Comparison of ENCODE assay signal across 15 cellular contexts in the genomic region with DNA sequence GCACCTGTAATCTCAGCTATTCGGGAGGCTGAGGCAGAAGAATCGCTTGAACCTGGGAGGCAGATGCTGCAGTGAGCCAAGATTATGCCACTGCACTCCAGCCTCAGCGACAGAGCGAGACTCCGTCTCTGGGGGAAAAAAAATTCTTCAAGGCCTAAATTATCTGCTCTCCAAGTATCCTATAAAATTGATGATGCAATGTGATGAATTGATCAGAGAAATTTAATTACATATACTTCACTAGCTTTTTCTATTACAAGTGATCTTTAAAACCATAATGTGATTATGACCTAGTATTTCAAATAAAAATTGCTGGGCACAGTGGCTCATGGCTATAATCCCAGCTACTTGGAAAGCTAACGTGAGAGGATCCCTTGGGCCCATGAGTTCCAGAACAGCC. TPM values are rescaled to one million over a fixed set of nuclear protein-coding genes. Genes with fewer than 3 reads are reported as not detected.
DNase-seq lines count a peak whose midpoint lies in the region; ATAC-seq and TF ChIP-seq lines count a peak whose summit lies in the region.
"Had no signal": no experiment of that assay in that cellular context is flagged by ENCODE, and none has a peak within 500 bp of the region (broad histone marks: within the 10 kb centered on the region; RNA-seq: fewer than 3 reads in every experiment).

No MANE protein-coding gene starts in this region.

- no peak overlapping the region for H3K9ac ChIP-seq in DND-41 (ENCODE audit: low read depth, low read length)

- DNase-seq in CD4-positive, alpha-beta memory T cell, result no peak
- DNase-seq in DND-41 (no peak), T-helper 17 cell (no peak), H7 (no peak), left colon (no peak)
- no peak for DNase-seq in activated T-cell treated with anti-CD3 and anti-CD28 coated beads, Interleukin-2, amount 50 U/mL, for 72 hours
- DNase-seq: 8988T; C1 segment of cervical spinal cord; Caco-2; CD8-positive, alpha-beta T cell; DMS 273 treated with DMSO at 0.1 percent for 48 hours; DMS79; GF-D8; GOT3; HCEC 1CT had no signal

- H3K27ac Mint-ChIP-seq in CD4-positive, alpha-beta memory T cell, result peak overlapping the region in 4 of 7 donors; percentile 7 to 77 (median 20)
- H3K27ac Mint-ChIP-seq in T-helper 17 cell, result peak overlapping the region; percentile 9
- no peak overlapping the region for H3K27ac Mint-ChIP-seq in activated T-cell treated with anti-CD3 and anti-CD28 coated beads, Interleukin-2, amount 50 U/mL, for 72 hours
- H3K27ac Mint-ChIP-seq: CD8-positive, alpha-beta T cell had no signal

- CTCF ChIA-PET in CD4-positive, alpha-beta memory T cell (lab: Charles Lee; ENCODE audit: partially characterized antibody), result interaction anchor here (1.8 kb wide), 1 partner anchor 133 kb away, joined by 4 read pairs; no protein-coding TSS in a partner anchor

- H3K4me1 ChIP-seq in CD4-positive, alpha-beta memory T cell (ENCODE audit: insufficient read depth, low read length), result peaks cover 77% of the 10 kb centered on the region
- H3K4me1 ChIP-seq in DND-41 (ENCODE audit: insufficient read depth, low read length), result peaks cover 21% of the 10 kb centered on the region
- H3K4me1 ChIP-seq: Caco-2 had no signal

- no peaks in the 10 kb centered on the region for H3K27me3 Mint-ChIP-seq in CD4-positive, alpha-beta memory T cell
- H3K27me3 Mint-ChIP-seq in T-helper 17 cell, result no peaks in the 10 kb centered on the region
- H3K27me3 Mint-ChIP-seq in activated T-cell treated with anti-CD3 and anti-CD28 coated beads, Interleukin-2, amount 50 U/mL, for 72 hours (ENCODE audit: low read depth), result no peaks in the 10 kb centered on the region

- TF ChIP-seq CTCF in DND-41 (IDR thresholded peaks at IDR 0.05; ENCODE audit: borderline replicate concordance, extremely low read depth, low read length, poor library complexity, severe bottlenecking), result no peak

- H3K27ac ChIP-seq in CD4-positive, alpha-beta memory T cell (ENCODE audit: low read depth, low read length), result no peak overlapping the region
- H3K27ac ChIP-seq in DND-41 (ENCODE audit: low read length), result peak overlapping the region; percentile 48; the same call in 1 of the 2 replicates

- H3K27me3 ChIP-seq in CD4-positive, alpha-beta memory T cell (ENCODE audit: insufficient read depth, low read length), result no peaks in the 10 kb centered on the region
- H3K27me3 ChIP-seq in DND-41 (ENCODE audit: insufficient read depth, low read length, poor library complexity) (no peaks in the 10 kb centered on the region), H7 (ENCODE audit: control insufficient read depth, insufficient read depth, low read length) (no peaks in the 10 kb centered on the region)

- no peaks in the 10 kb centered on the region for H3K9me3 Mint-ChIP-seq in CD4-positive, alpha-beta memory T cell
- H3K9me3 Mint-ChIP-seq in activated T-cell treated with anti-CD3 and anti-CD28 coated beads, Interleukin-2, amount 50 U/mL, for 72 hours, result no peaks in the 10 kb centered on the region
- H3K9me3 Mint-ChIP-seq: CD8-positive, alpha-beta T cell had no signal

- intact Hi-C loops in CD4-positive, alpha-beta memory T cell (cut with micrococcal nuclease), result no loop called here
- intact Hi-C loops in left colon (cut with DNase I, micrococcal nuclease), result no loop called here

- peaks cover 98% of the 10 kb centered on the region for H3K79me2 ChIP-seq in DND-41 (ENCODE audit: insufficient read depth, low read length)

- H2AFZ ChIP-seq in DND-41 (ENCODE audit: low read depth, low read length), result no peak overlapping the region

- H3K36me3 Mint-ChIP-seq in CD4-positive, alpha-beta memory T cell, result peaks cover 0 to 15% of the 10 kb centered on the region in 2 donors
- H3K36me3 Mint-ChIP-seq in T-helper 17 cell (ENCODE audit: low read depth), result no peaks in the 10 kb centered on the region
- H3K36me3 Mint-ChIP-seq in activated T-cell treated with anti-CD3 and anti-CD28 coated beads, Interleukin-2, amount 50 U/mL, for 72 hours (ENCODE audit: insufficient read depth in 2 of 2), result peaks cover 1 to 2% of the 10 kb centered on the region in 2 donors

- POLR2A ChIA-PET in CD4-positive, alpha-beta memory T cell (lab: Charles Lee; ENCODE audit: partially characterized antibody), result interaction anchor here (1.5 kb wide), 1 partner anchor 9 kb away, joined by 4 read pairs; no protein-coding TSS in a partner anchor

- H3K4me3 ChIP-seq in CD4-positive, alpha-beta memory T cell (ENCODE audit: low read length in 2 of 2), result no peak overlapping the region
- H3K4me3 ChIP-seq in DND-41 (ENCODE audit: low read depth in 1 of 2, low read length in 2 of 2) (no peak overlapping the region), H7 (ENCODE audit: insufficient read depth, low read depth, low read length) (no peak overlapping the region)

- H4K20me1 ChIP-seq in DND-41 (ENCODE audit: insufficient read depth, low read length), result peaks cover 68% of the 10 kb centered on the region

- no peak overlapping the region for H3K4me2 ChIP-seq in DND-41 (ENCODE audit: insufficient read depth, low read length)

- ATAC-seq in DND-41 (ENCODE audit: insufficient read depth, low read depth), result no peak
- ATAC-seq in T-helper 17 cell, result no peak
- no peak for ATAC-seq in activated T-cell treated with anti-CD3 and anti-CD28 coated beads, Interleukin-2, amount 50 U/mL, for 72 hours (replicated peaks in 1 of 2)
- ATAC-seq in left colon, result no peak
- ATAC-seq: CD8-positive, alpha-beta T cell had no signal

- no peaks in the 10 kb centered on the region for H3K9me3 ChIP-seq in CD4-positive, alpha-beta memory T cell (ENCODE audit: control insufficient read depth in 1 of 2, low read length in 2 of 2)
- H3K9me3 ChIP-seq in DND-41 (ENCODE audit: insufficient read depth, low read length, severe bottlenecking) (no peaks in the 10 kb centered on the region), T-helper 17 cell (ENCODE audit: control insufficient read depth, low read length, poor library complexity, severe bottlenecking) (no peaks in the 10 kb centered on the region)
- H3K9me3 ChIP-seq: Caco-2 had no signal

- H3K4me1 Mint-ChIP-seq in CD4-positive, alpha-beta memory T cell, result peaks cover 47 to 90% (median 70%) of the 10 kb centered on the region in 4 donors
- H3K4me1 Mint-ChIP-seq in T-helper 17 cell, result peaks cover 54% of the 10 kb centered on the region
- peaks cover 58% of the 10 kb centered on the region for H3K4me1 Mint-ChIP-seq in activated T-cell treated with anti-CD3 and anti-CD28 coated beads, Interleukin-2, amount 50 U/mL, for 72 hours (ENCODE audit: low read depth)

- peak overlapping the region in 1 of 8 donors; percentile 38 for H3K4me3 Mint-ChIP-seq in CD4-positive, alpha-beta memory T cell
- H3K4me3 Mint-ChIP-seq in T-helper 17 cell, result no peak overlapping the region
- H3K4me3 Mint-ChIP-seq in activated T-cell treated with anti-CD3 and anti-CD28 coated beads, Interleukin-2, amount 50 U/mL, for 72 hours, result no peak overlapping the region
- H3K4me3 Mint-ChIP-seq: CD8-positive, alpha-beta T cell had no signal

- H3K36me3 ChIP-seq in CD4-positive, alpha-beta memory T cell (ENCODE audit: insufficient read depth, low read length), result no peaks in the 10 kb centered on the region
- H3K36me3 ChIP-seq in DND-41 (ENCODE audit: insufficient read depth, low read length) (no peaks in the 10 kb centered on the region), H7 (replicated peaks; ENCODE audit: control insufficient read depth, insufficient read depth, low read length) (no peaks in the 10 kb centered on the region)

RNA-seq across cellular contexts. Expression of gene ARID4B, which starts 43.7 kb away (rescaled TPM):
- total RNA-seq in CD4-positive, alpha-beta memory T cell, result 10 to 100 TPM; 95.5 to 99.5 TPM
- 10 to 100 TPM; 34.8 to 86.1 TPM for polyA plus RNA-seq in CD4-positive, alpha-beta memory T cell
- total RNA-seq in T-helper 17 cell (100 to 1,000 TPM; 163 to 182 TPM), left colon (10 to 100 TPM; 26.2 to 33.9 TPM)
- 10 to 100 TPM; 65.5 to 68.4 TPM for total RNA-seq in activated T-cell treated with anti-CD3 and anti-CD28 coated beads, Interleukin-2, amount 50 U/mL, for 72 hours
- total RNA-seq in H7 (2014; rRNA removed; shearing (Covaris generic)), result 16.0 and 27.0 TPM in 2 replicates

RNA-seq across cellular contexts. Expression of gene GGPS1, which starts 44.1 kb away (rescaled TPM):
- 10 to 100 TPM; 50.3 to 52.5 TPM for total RNA-seq in CD4-positive, alpha-beta memory T cell
- 10 to 100 TPM; 77.9 to 79.5 TPM for polyA plus RNA-seq in CD4-positive, alpha-beta memory T cell
- 10 to 100 TPM; 28.0 to 28.2 TPM for total RNA-seq in T-helper 17 cell
- total RNA-seq in activated T-cell treated with anti-CD3 and anti-CD28 coated beads, Interleukin-2, amount 50 U/mL, for 72 hours, result 10 to 100 TPM; 57.2 to 60.4 TPM
- 52.5 and 53.8 TPM in 2 replicates for total RNA-seq in H7 (2014; rRNA removed; shearing (Covaris generic))
- 10 to 100 TPM; 29.9 to 30.9 TPM for total RNA-seq in left colon
